Comparison of ENCODE assay signal across 16 cellular contexts in the genomic region with DNA sequence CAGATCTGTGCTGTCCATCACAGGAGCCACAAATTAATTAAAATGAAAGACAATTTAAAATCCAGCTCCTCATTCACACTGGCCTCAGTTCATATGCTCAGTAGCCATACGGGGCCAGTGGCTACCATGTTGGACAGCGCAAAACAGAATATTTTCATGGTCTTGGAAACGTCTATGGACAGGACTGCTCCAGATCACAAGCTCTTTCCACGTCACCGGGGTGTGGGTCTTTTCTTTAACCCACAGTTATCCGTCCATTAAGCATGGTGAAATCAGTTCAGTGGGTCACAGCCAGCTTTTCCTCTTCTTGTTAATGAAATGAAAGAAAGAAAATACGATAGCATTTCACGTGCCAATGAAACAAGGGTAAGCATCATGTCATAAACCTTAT.
"Had no signal": no experiment of that assay in that cellular context is flagged by ENCODE, and none has a peak within 500 bp of the region (broad histone marks: within the 10 kb centered on the region; RNA-seq: fewer than 3 reads in every experiment).

No MANE protein-coding gene starts in this region.

- H3K27ac ChIP-seq: adrenal gland, coronary artery, parathyroid adenoma, SK-N-MC, transverse colon had no signal

- H3K27me3 Mint-ChIP-seq: activated B cell treated with CpG ODN at 0.5 μM for 24 hours; activated CD4-positive, alpha-beta T cell treated with anti-CD3 and anti-CD28 coated beads, Interleukin-2, amount 10 ng/mL, durations not matched to agents 24 days and 14 days; memory B cell had no signal

- H3K9ac ChIP-seq: parathyroid adenoma had no signal

- H3K4me3 Mint-ChIP-seq: activated B cell treated with CpG ODN at 0.5 μM for 24 hours, memory B cell had no signal

- H3K9me3 Mint-ChIP-seq: activated B cell treated with CpG ODN at 0.5 μM for 24 hours; activated CD4-positive, alpha-beta T cell treated with anti-CD3 and anti-CD28 coated beads, Interleukin-2, amount 10 ng/mL, durations not matched to agents 24 days and 14 days; memory B cell had no signal

- H3K36me3 ChIP-seq: adrenal gland, transverse colon had no signal

- H3K79me2 ChIP-seq: parathyroid adenoma had no signal

- H3K9me3 ChIP-seq: adrenal gland, transverse colon had no signal

- H2AFZ ChIP-seq: parathyroid adenoma had no signal

- H3K27ac Mint-ChIP-seq: activated CD4-positive, alpha-beta T cell treated with anti-CD3 and anti-CD28 coated beads, Interleukin-2, amount 10 ng/mL, durations not matched to agents 24 days and 14 days had no signal

- H3K27me3 ChIP-seq: adrenal gland, transverse colon had no signal

- DNase-seq: activated B cell treated with CpG ODN at 0.5 μM for 24 hours; activated CD4-positive, alpha-beta T cell treated with anti-CD3 and anti-CD28 coated beads, Interleukin-2, amount 10 ng/mL, durations not matched to agents 24 days and 14 days; activated naive CD4-positive, alpha-beta T cell treated with anti-CD3 and anti-CD28 coated beads, Interleukin-2, amount 50 U/mL, for 16 hours; activated T-cell treated with anti-CD3 and anti-CD28 coated beads, Interleukin-2, amount 50 U/mL, for 1 hour; adrenal gland; central memory CD4-positive, alpha-beta T cell; effector CD8-positive, alpha-beta T cell; hypothalamus; left cardiac atrium; stimulated activated CD4-positive, alpha-beta T cell treated with anti-CD3 and anti-CD28 coated beads, Interleukin-1b, Interleukin-23, amount 100 ng/mL, for 48 hours; substantia nigra; transverse colon had no signal

- H3K4me1 ChIP-seq: parathyroid adenoma had no signal

- H3K4me3 ChIP-seq: adrenal gland, coronary artery, SK-N-MC, transverse colon had no signal

- ATAC-seq: left cardiac atrium had no signal
